ENCODE assay signal across 8 cellular contexts in the genomic region with DNA sequence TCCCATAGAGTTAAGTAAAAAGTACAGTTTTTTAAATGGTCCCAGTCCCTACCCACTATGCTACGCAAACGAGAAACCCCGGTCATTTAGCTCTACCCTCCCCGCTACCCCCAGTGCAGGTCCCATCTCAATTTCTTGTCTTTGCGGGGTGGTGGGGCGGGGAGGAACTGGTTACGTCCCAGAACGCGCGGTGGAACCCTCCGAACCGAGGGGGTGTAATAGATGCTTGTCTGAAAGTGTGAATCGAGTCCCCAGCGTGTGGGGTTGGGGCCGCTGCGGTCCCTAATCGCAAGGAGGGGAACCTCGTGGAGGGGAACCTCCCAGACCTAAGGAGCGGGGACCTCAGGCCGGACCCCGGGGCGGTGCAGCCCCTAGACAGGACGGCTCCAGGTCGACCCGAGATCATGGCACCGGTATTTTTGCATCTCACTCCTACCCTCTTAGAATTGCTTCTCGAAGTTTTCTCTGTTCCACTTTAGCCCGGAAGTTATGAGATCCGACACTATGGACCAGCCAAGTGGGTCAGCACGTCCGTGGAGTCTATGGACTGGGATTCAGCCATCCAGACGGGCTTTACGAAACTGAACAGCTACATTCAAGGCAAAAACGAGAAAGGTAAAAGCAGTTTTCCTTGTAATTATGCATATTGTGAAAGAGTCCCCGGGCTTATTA. TPM values are rescaled to one million over a fixed set of nuclear protein-coding genes. Genes with fewer than 3 reads are reported as not detected.
DNase-seq lines count a peak whose midpoint lies in the region; ATAC-seq and TF ChIP-seq lines count a peak whose summit lies in the region.

No MANE protein-coding gene starts in this region.

- TF ChIP-seq CTCF in GM12875 (IDR thresholded peaks at IDR 0.05; ENCODE audit: borderline replicate concordance, insufficient read depth, low read depth, low read length) (no peak), heart left ventricle (IDR thresholded peaks at IDR 0.05) (no peak)

- H3K9me3 ChIP-seq in Karpas-422 (ENCODE audit: low read length) (no peaks in the 10 kb centered on the region), heart left ventricle (no peaks in the 10 kb centered on the region)

- no peak for TF ChIP-seq POLR2A in heart left ventricle (IDR thresholded peaks at IDR 0.05)

- no peaks in the 10 kb centered on the region for H3K9me2 ChIP-seq in Karpas-422 (replicated peaks; ENCODE audit: insufficient read depth, low read length)

- H3K9ac ChIP-seq in Karpas-422 (ENCODE audit: low read length) = peak overlapping the region; percentile 91

- DNase-seq in Karpas-422 (peak; percentile 70), heart left ventricle (peak in 3 of 5 donors; percentile 22 to 33 (median 30)), retina (peak; percentile 69), NCI-H446 (lab: John Stamatoyannopoulos, UW) (no peak)
- peak; percentile 56 for DNase-seq in activated naive CD4-positive, alpha-beta T cell treated with anti-CD3 and anti-CD28 coated beads, Interleukin-2, amount 10 ng/mL, durations not matched to agents 7 days and 5 days

- peak overlapping the region; percentile 46 for H2AFZ ChIP-seq in Karpas-422 (ENCODE audit: low read length)

- intact Hi-C loops in heart left ventricle (cut with DNase I) = loop anchor here in 9 of 10 donors (1.0 to 10.0 kb wide), 10 partner anchors 98 to 298 kb away; partner anchors contain the start of gene PERP (in 1 of the 9)

- H3K27me3 ChIP-seq in Karpas-422 (ENCODE audit: low read length) (no peaks in the 10 kb centered on the region), heart left ventricle (no peaks in the 10 kb centered on the region)

- peaks cover 46% of the 10 kb centered on the region for H3K4me1 Mint-ChIP-seq in activated naive CD4-positive, alpha-beta T cell treated with anti-CD3 and anti-CD28 coated beads, Interleukin-2, amount 10 ng/mL, durations not matched to agents 7 days and 5 days

- no peaks in the 10 kb centered on the region for H4K20me1 ChIP-seq in Karpas-422 (ENCODE audit: insufficient read depth, low read depth, low read length)

- peak overlapping the region; percentile 85 for H3K4me3 Mint-ChIP-seq in activated naive CD4-positive, alpha-beta T cell treated with anti-CD3 and anti-CD28 coated beads, Interleukin-2, amount 10 ng/mL, durations not matched to agents 7 days and 5 days

- ATAC-seq in heart left ventricle = peak in 3 of 4 donors; percentile 0 to 23 (median 15)
- no peak for ATAC-seq in HG03457 (IDR thresholded peaks at IDR 0.05; ENCODE audit: unreplicated experiment)
- no peak for ATAC-seq in GM21360 (IDR thresholded peaks at IDR 0.05; ENCODE audit: unreplicated experiment)

- peaks cover 39% of the 10 kb centered on the region for H3K36me3 Mint-ChIP-seq in activated naive CD4-positive, alpha-beta T cell treated with anti-CD3 and anti-CD28 coated beads, Interleukin-2, amount 10 ng/mL, durations not matched to agents 7 days and 5 days

- H3K4me3 ChIP-seq in GM12875 (ENCODE audit: low read depth, low read length) = peak overlapping the region; percentile 62
- H3K4me3 ChIP-seq in Karpas-422 (ENCODE audit: low read length) = peak overlapping the region; percentile 83
- H3K4me3 ChIP-seq in heart left ventricle = peak overlapping the region; percentile 71 to 92 (median 83)

- CTCF ChIA-PET in activated naive CD4-positive, alpha-beta T cell treated with anti-CD3 and anti-CD28 coated beads, Interleukin-2, amount 10 ng/mL, durations not matched to agents 7 days and 5 days (lab: Charles Lee) = interaction anchor here (0.6 to 1.9 kb wide), 6 partner anchors 9 to 288 kb away, joined by 3 to 8 read pairs (median 4); no protein-coding TSS in a partner anchor

- H3K79me2 ChIP-seq in Karpas-422 (ENCODE audit: low read length) = peaks cover 10% of the 10 kb centered on the region; the same call in 1 of the 2 replicates

- WGBS in heart left ventricle, 4 donors = 5 to 6% (median 5%) methylated on average over 35 of the region's 35 CpGs

- H3K4me2 ChIP-seq in Karpas-422 (ENCODE audit: low read depth, low read length, poor library complexity, severe bottlenecking) = peak overlapping the region; percentile 95

- H3K9me3 Mint-ChIP-seq in activated naive CD4-positive, alpha-beta T cell treated with anti-CD3 and anti-CD28 coated beads, Interleukin-2, amount 10 ng/mL, durations not matched to agents 7 days and 5 days = no peaks in the 10 kb centered on the region

- H3K27me3 Mint-ChIP-seq in activated naive CD4-positive, alpha-beta T cell treated with anti-CD3 and anti-CD28 coated beads, Interleukin-2, amount 10 ng/mL, durations not matched to agents 7 days and 5 days = peaks cover 23% of the 10 kb centered on the region

- peak overlapping the region; percentile 88 for H3K27ac Mint-ChIP-seq in activated naive CD4-positive, alpha-beta T cell treated with anti-CD3 and anti-CD28 coated beads, Interleukin-2, amount 10 ng/mL, durations not matched to agents 7 days and 5 days

- H3K36me3 ChIP-seq in Karpas-422 (ENCODE audit: insufficient read depth, low read length) = peaks cover 29% of the 10 kb centered on the region
- H3K36me3 ChIP-seq in heart left ventricle = peaks cover 0 to 46% (median 40%) of the 10 kb centered on the region in 9 donors

- H3K4me1 ChIP-seq in Karpas-422 (ENCODE audit: low read length) = peaks cover 20% of the 10 kb centered on the region
- peaks cover 0 to 27% (median 14%) of the 10 kb centered on the region in 12 donors for H3K4me1 ChIP-seq in heart left ventricle

- H3K27ac ChIP-seq in Karpas-422 (ENCODE audit: low read length) = peak overlapping the region; percentile 13
- peak overlapping the region; percentile 78 to 98 (median 96) for H3K27ac ChIP-seq in heart left ventricle

RNA-seq across cellular contexts. Expression of gene HEBP2, which starts 0.8 kb away (rescaled TPM):
- 41.9 and 49.9 TPM in 2 replicates for total RNA-seq in Karpas-422 (2014; rRNA removed; shearing (Covaris generic); ENCODE audit: low replicate concordance)
- total RNA-seq in heart left ventricle = 100 to 1,000 TPM in 4 of 9 donors, 10 to 100 TPM in 5; 45.1 to 110 (median 92.6) TPM
- polyA plus RNA-seq in heart left ventricle = 10 to 100 TPM; 20.3 to 52.1 TPM

RNA-seq across cellular contexts. Expression of gene SMIM28, which starts 27.1 kb away (rescaled TPM):
- not detected in 2 replicates for total RNA-seq in Karpas-422 (2014; rRNA removed; shearing (Covaris generic); ENCODE audit: low replicate concordance)
- not detected for total RNA-seq in heart left ventricle
- not detected for polyA plus RNA-seq in heart left ventricle

Comparison
In these comparisons a context has a peak if more than half of its experiments do, and no peak if none do; other contexts are left out.
1. DNase-seq: peak in Karpas-422 (single experiment), activated naive CD4-positive, alpha-beta T cell treated with anti-CD3 and anti-CD28 coated beads, Interleukin-2, amount 10 ng/mL, durations not matched to agents 7 days and 5 days (single experiment), heart left ventricle (3 of 5) and retina (single experiment); none in NCI-H446 (0 of 2).
2. ATAC-seq: peak in heart left ventricle (3 of 4); none in HG03457 (single experiment) and GM21360 (single experiment).
3. Peak in every context shown above with its lines, with median percentiles within 50 percentile points of each other: H3K4me3 ChIP-seq.